ENCODE assay signal across 8 cellular contexts in the genomic region with DNA sequence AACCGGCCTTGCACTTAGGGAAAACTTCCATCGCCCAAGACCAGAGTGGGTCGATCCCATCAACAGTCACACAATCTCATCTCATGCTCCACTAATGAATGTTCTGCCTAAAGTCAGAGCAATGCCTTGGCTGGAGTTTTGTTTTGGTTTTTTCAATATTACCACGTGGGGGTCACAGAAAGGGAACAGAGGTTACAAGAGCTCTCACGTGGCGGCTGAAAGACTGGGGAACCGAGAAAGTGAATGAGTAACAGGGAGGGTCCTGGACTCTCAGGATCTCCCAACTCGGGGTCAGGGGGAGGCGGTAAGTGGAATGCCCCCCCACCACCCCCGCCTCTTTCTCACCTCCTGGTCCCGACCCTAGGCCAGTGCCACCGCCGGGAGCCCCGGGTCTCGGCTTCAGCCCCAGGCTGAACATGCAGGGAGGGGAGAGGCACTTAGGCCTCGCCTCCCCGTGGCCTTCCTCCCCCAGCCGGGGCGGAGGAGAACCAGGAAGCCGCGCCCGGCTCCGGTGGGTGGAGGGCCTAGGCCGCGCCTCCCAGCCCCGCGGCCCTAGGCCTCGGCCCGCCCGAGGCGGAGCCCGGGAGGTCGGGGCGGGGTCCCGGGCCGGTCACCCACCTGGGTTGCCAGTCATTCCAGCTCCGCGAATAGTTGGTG.
DNase-seq lines count a peak whose midpoint lies in the region; ATAC-seq and TF ChIP-seq lines count a peak whose summit lies in the region.
"Not testable (repeated sequence)": the region's sequence is repeated elsewhere in the genome, so short reads cannot be mapped to it uniquely, and the experiment has no call there.

No MANE protein-coding gene starts in this region.

- H3K27ac ChIP-seq in heart left ventricle (peak overlapping the region; percentile 88 to 98 (median 92)), thyroid gland (peak overlapping the region in 2 of 3 donors; percentile 85 to 93)
- not testable (repeated sequence) for H3K27ac ChIP-seq in neural progenitor cell

- peak overlapping the region; percentile 77 for H3K4me2 ChIP-seq in neural progenitor cell

- not testable (repeated sequence) for H3K4me1 Mint-ChIP-seq in neural progenitor cell

- not testable (repeated sequence) for TF ChIP-seq CTCF in GM12864 (IDR thresholded peaks at IDR 0.05; ENCODE audit: low read depth, low read length, missing control alignments); HFF-Myc (IDR thresholded peaks at IDR 0.05; ENCODE audit: low read depth, low read length, missing control alignments); heart left ventricle (IDR thresholded peaks at IDR 0.05); neural progenitor cell (IDR thresholded peaks at IDR 0.05); thyroid gland (IDR thresholded peaks at IDR 0.05)

- H3K9me3 ChIP-seq in adipocyte (ENCODE audit: control insufficient read depth, low read length); heart left ventricle; neural progenitor cell (ENCODE audit: low read depth); thyroid gland: not testable (repeated sequence)

- H3K79me2 ChIP-seq in neural progenitor cell (ENCODE audit: low read depth) = peaks cover 60% of the 10 kb centered on the region

- peaks cover 20% of the 10 kb centered on the region for H4K20me1 ChIP-seq in neural progenitor cell (ENCODE audit: low read depth)

- H3K36me3 ChIP-seq in adipocyte (ENCODE audit: control insufficient read depth, insufficient read depth, low read length, severe bottlenecking); heart left ventricle; neural progenitor cell; thyroid gland: not testable (repeated sequence)

- not testable (repeated sequence) for DNase-seq in GM12864 (ENCODE audit: low read depth); HFF-Myc (ENCODE audit: extremely low read depth, low read depth); Jurkat, Clone E6-1 (ENCODE audit: low read depth, low spot score)
- DNase-seq in T follicular helper cell (ENCODE audit: low read depth) = peak; percentile 52
- peak; percentile 30 for DNase-seq in adipocyte (ENCODE audit: low read depth)
- peak in 4 of 5 donors; percentile 44 to 70 (median 65) for DNase-seq in heart left ventricle
- DNase-seq in neural progenitor cell (ENCODE audit: low spot score) = peak; percentile 23
- peak; percentile 56 to 77 for DNase-seq in thyroid gland

- peak; percentile 63 to 84 (median 80) for ATAC-seq in heart left ventricle

- H3K9me3 Mint-ChIP-seq in neural progenitor cell = not testable (repeated sequence)

- WGBS in heart left ventricle, 4 donors = 0 to 1% (median 0%) methylated on average over 5 to 19 of the region's 38 CpGs
- WGBS in thyroid gland, 2 donors = 0 to 3% methylated on average over 6 to 12 of the region's 38 CpGs

- H3K27me3 ChIP-seq in adipocyte (replicated peaks; ENCODE audit: control insufficient read depth, insufficient read depth, low read length); heart left ventricle; neural progenitor cell; thyroid gland: not testable (repeated sequence)

- H3K27ac Mint-ChIP-seq in neural progenitor cell = peak overlapping the region; percentile 69

- H2AFZ ChIP-seq in neural progenitor cell (replicated peaks) = not testable (repeated sequence)

- H3K4me3 ChIP-seq in GM12864 (ENCODE audit: low read depth, low read length) (peak overlapping the region; percentile 60), HFF-Myc (replicated peaks; ENCODE audit: low read depth, low read length) (peak overlapping the region; percentile 50), adipocyte (ENCODE audit: low read length) (peak overlapping the region; percentile 79), heart left ventricle (peak overlapping the region; percentile 34 to 86 (median 72)), neural progenitor cell (peak overlapping the region; percentile 63), thyroid gland (replicated peaks in 1 of 3) (peak overlapping the region in 2 of 3 donors; percentile 58 to 66)
- H3K4me3 ChIP-seq in Jurkat, Clone E6-1 (ENCODE audit: low read length) = peak overlapping the region; percentile 54

- peak overlapping the region; percentile 81 for H3K9ac ChIP-seq in adipocyte (ENCODE audit: low read length)
- H3K9ac ChIP-seq in neural progenitor cell = not testable (repeated sequence)

- not testable (repeated sequence) for H3K4me1 ChIP-seq in adipocyte (ENCODE audit: control insufficient read depth, insufficient read depth, low read length); neural progenitor cell; thyroid gland
- peaks cover 0 to 22% (median 2%) of the 10 kb centered on the region in 12 donors for H3K4me1 ChIP-seq in heart left ventricle

- H3K36me3 Mint-ChIP-seq in neural progenitor cell = not testable (repeated sequence)

- intact Hi-C loops in heart left ventricle (cut with DNase I); thyroid gland (cut with DNase I): not testable (repeated sequence)

- H3K4me3 Mint-ChIP-seq in neural progenitor cell = peak overlapping the region; percentile 93

- not testable (repeated sequence) for TF ChIP-seq POLR2A in heart left ventricle (IDR thresholded peaks at IDR 0.05); thyroid gland (IDR thresholded peaks at IDR 0.05)

- H3K27me3 Mint-ChIP-seq in neural progenitor cell (ENCODE audit: insufficient read depth, low read depth) = not testable (repeated sequence)

- not testable (repeated sequence) for H3F3A ChIP-seq in neural progenitor cell (ENCODE audit: low read depth)
